11 cellular contexts compared by ENCODE assay signal in genomic region chr18:21851327-21851961, GRCh38.
DNase-seq lines count a peak whose midpoint lies in the region; ATAC-seq and TF ChIP-seq lines count a peak whose summit lies in the region.
"Had no signal": no experiment of that assay in that cellular context is flagged by ENCODE, and none has a peak within 500 bp of the region (broad histone marks: within the 10 kb centered on the region; RNA-seq: fewer than 3 reads in every experiment).

No MANE protein-coding gene starts in this region.

- no peak overlapping the region for H3K27ac ChIP-seq in dorsolateral prefrontal cortex

- DNase-seq in GM06990 (ENCODE audit: extremely low read depth, insufficient read length) (no peak), dorsolateral prefrontal cortex (no peak), osteocyte (ENCODE audit: extremely low spot score, unreplicated experiment) (no peak), NCI-H1092 treated with DMSO at 0.1 percent for 48 hours (lab: John Stamatoyannopoulos, UW) (no peak)
- no peak for DNase-seq in activated T-cell treated with anti-CD3 and anti-CD28 coated beads, Interleukin-2, amount 50 U/mL, for 24 hours
- no peak for DNase-seq in activated naive CD8-positive, alpha-beta T cell treated with anti-CD3 and anti-CD28 coated beads, Interleukin-2, amount 50 U/mL, for 24 hours
- DNase-seq: activated T-cell treated with anti-CD3 and anti-CD28 coated beads for 4 hours, MV-4-11 had no signal

- no peak overlapping the region for H3K4me3 Mint-ChIP-seq in osteocyte (ENCODE audit: unreplicated experiment)
- H3K4me3 Mint-ChIP-seq in activated T-cell treated with anti-CD3 and anti-CD28 coated beads, Interleukin-2, amount 50 U/mL, for 24 hours = no peak overlapping the region
- no peak overlapping the region for H3K4me3 Mint-ChIP-seq in activated naive CD8-positive, alpha-beta T cell treated with anti-CD3 and anti-CD28 coated beads, Interleukin-2, amount 50 U/mL, for 24 hours

- H3K9me3 Mint-ChIP-seq in osteocyte (ENCODE audit: unreplicated experiment) = no peaks in the 10 kb centered on the region
- no peaks in the 10 kb centered on the region for H3K9me3 Mint-ChIP-seq in activated T-cell treated with anti-CD3 and anti-CD28 coated beads, Interleukin-2, amount 50 U/mL, for 24 hours
- no peaks in the 10 kb centered on the region for H3K9me3 Mint-ChIP-seq in activated naive CD8-positive, alpha-beta T cell treated with anti-CD3 and anti-CD28 coated beads, Interleukin-2, amount 50 U/mL, for 24 hours
- H3K9me3 Mint-ChIP-seq: immature natural killer cell had no signal

- no peaks in the 10 kb centered on the region; the same call in none of the 2 replicates for H3K36me3 ChIP-seq in GM06990 (ENCODE audit: control insufficient read depth, insufficient read depth, low read length)

- peaks cover 23% of the 10 kb centered on the region for H3K4me1 Mint-ChIP-seq in osteocyte (ENCODE audit: unreplicated experiment)
- H3K4me1 Mint-ChIP-seq in activated T-cell treated with anti-CD3 and anti-CD28 coated beads, Interleukin-2, amount 50 U/mL, for 24 hours (ENCODE audit: low read depth) = peaks cover 7% of the 10 kb centered on the region
- H3K4me1 Mint-ChIP-seq in activated naive CD8-positive, alpha-beta T cell treated with anti-CD3 and anti-CD28 coated beads, Interleukin-2, amount 50 U/mL, for 24 hours = peaks cover 7% of the 10 kb centered on the region

- intact Hi-C loops in dorsolateral prefrontal cortex (cut with DNase I) = loop anchor here (5.0 to 10.0 kb wide), 2 partner anchors 237 to 364 kb away; partner anchors contain the start of gene SNRPD1 (in 1 of the 2)

- H3K27me3 ChIP-seq in GM06990 (replicated peaks; ENCODE audit: control insufficient read depth, insufficient read depth, low read length) (no peaks in the 10 kb centered on the region), dorsolateral prefrontal cortex (no peaks in the 10 kb centered on the region)

- ATAC-seq in GM18498 (IDR thresholded peaks at IDR 0.05; ENCODE audit: unreplicated experiment) = no peak
- no peak for ATAC-seq in activated naive CD8-positive, alpha-beta T cell treated with anti-CD3 and anti-CD28 coated beads, Interleukin-2, amount 50 U/mL, for 24 hours

- H3K36me3 Mint-ChIP-seq in osteocyte (ENCODE audit: unreplicated experiment) = peaks cover 15% of the 10 kb centered on the region
- H3K36me3 Mint-ChIP-seq in activated T-cell treated with anti-CD3 and anti-CD28 coated beads, Interleukin-2, amount 50 U/mL, for 24 hours (ENCODE audit: low read depth) = peaks cover 36% of the 10 kb centered on the region
- peaks cover 10% of the 10 kb centered on the region for H3K36me3 Mint-ChIP-seq in activated naive CD8-positive, alpha-beta T cell treated with anti-CD3 and anti-CD28 coated beads, Interleukin-2, amount 50 U/mL, for 24 hours (ENCODE audit: low read depth)

- TF ChIP-seq CTCF in GM06990 (IDR thresholded peaks at IDR 0.05; ENCODE audit: insufficient read depth, low read length, poor library complexity, severe bottlenecking) (peak; percentile 32), LNCAP (IDR thresholded peaks at IDR 0.05) (peak; percentile 48), dorsolateral prefrontal cortex (IDR thresholded peaks at IDR 0.05 in 54 of 56, conservative IDR thresholded peaks at IDR 0.05 in 2 of 56; ENCODE audit: low read depth in 1 of 56, partially characterized antibody in 56 of 56) (peak in 53 of 56 donors; percentile 34 to 80 (median 52)), osteocyte (IDR thresholded peaks at IDR 0.05) (peak; percentile 47)

- no peak overlapping the region for H3K4me3 ChIP-seq in GM06990 (replicated peaks; ENCODE audit: low read depth, low read length)
- H3K4me3 ChIP-seq in dorsolateral prefrontal cortex = no peak overlapping the region

- no peak overlapping the region for H3K27ac Mint-ChIP-seq in osteocyte (ENCODE audit: unreplicated experiment)
- no peak overlapping the region for H3K27ac Mint-ChIP-seq in activated T-cell treated with anti-CD3 and anti-CD28 coated beads, Interleukin-2, amount 50 U/mL, for 24 hours
- no peak overlapping the region for H3K27ac Mint-ChIP-seq in activated naive CD8-positive, alpha-beta T cell treated with anti-CD3 and anti-CD28 coated beads, Interleukin-2, amount 50 U/mL, for 24 hours

- H3K27me3 Mint-ChIP-seq in osteocyte (ENCODE audit: unreplicated experiment) = no peaks in the 10 kb centered on the region
- no peaks in the 10 kb centered on the region for H3K27me3 Mint-ChIP-seq in activated T-cell treated with anti-CD3 and anti-CD28 coated beads, Interleukin-2, amount 50 U/mL, for 24 hours
- no peaks in the 10 kb centered on the region for H3K27me3 Mint-ChIP-seq in activated naive CD8-positive, alpha-beta T cell treated with anti-CD3 and anti-CD28 coated beads, Interleukin-2, amount 50 U/mL, for 24 hours
